1 cellular context compared by ENCODE assay signal in the genomic region with DNA sequence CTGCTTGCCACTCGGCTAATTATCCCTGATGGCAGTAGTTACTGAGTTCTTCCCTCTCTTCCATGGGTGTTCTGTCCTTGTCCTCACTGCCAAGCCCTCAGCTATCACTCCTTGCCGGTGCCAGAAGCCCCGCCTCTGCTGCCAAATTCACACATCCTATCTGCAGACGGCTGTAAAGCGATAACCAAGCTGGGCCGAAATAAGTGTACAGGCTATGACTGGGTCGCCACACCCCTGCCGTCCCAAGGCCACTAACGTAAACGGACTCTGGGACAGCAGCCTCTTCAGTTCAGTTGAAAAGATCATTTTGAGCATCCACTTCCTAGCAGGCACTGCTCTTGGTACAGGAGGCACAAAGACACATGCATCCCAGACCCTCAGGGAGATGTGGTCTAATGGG.
TF ChIP-seq lines count a peak whose summit lies in the region.

No MANE protein-coding gene starts in this region.

TF ChIP-seq in GM23338, 12 proteins besides CTCF, POLR2A, EP300 and RAD21 (continued from another document):
- TF ChIP-seq ZNF462 (CRISPR knock-in tag; IDR thresholded peaks at IDR 0.05) = no peak
- TF ChIP-seq ZNF114 (CRISPR knock-in tag; IDR thresholded peaks at IDR 0.05) = no peak
